18 cellular contexts compared by ENCODE assay signal in genomic region chr13:44296856-44297255, GRCh38.
"Had no signal": no experiment of that assay in that cellular context is flagged by ENCODE, and none has a peak within 500 bp of the region (broad histone marks: within the 10 kb centered on the region; RNA-seq: fewer than 3 reads in every experiment).

No MANE protein-coding gene starts in this region.

- H3K27ac ChIP-seq: neutrophil, parathyroid adenoma, vagina had no signal

- H3K4me3 ChIP-seq: transverse colon, vagina had no signal

- H3K9me3 ChIP-seq: neutrophil, transverse colon, vagina had no signal

- DNase-seq: activated CD4-positive, CD25-positive, alpha-beta regulatory T cell treated with anti-CD3 and anti-CD28 coated beads, Interleukin-2, amount 50 U/mL, for 72 hours; activated naive CD4-positive, alpha-beta T cell treated with anti-CD3 and anti-CD28 coated beads for 36 hours; activated T-cell treated with anti-CD3 and anti-CD28 coated beads for 4 hours; central memory CD4-positive, alpha-beta T cell; effector memory CD4-positive, alpha-beta T cell; foreskin fibroblast; mammary epithelial cell; naive B cell; retina; small intestine; stimulated activated CD4-positive, alpha-beta T cell treated with anti-CD3 and anti-CD28 coated beads, Interleukin-4, amount 100 ng/mL, for 24 hours; stimulated activated naive CD4-positive, alpha-beta T cell; T-helper 1 cell; transverse colon had no signal

- H3K27me3 ChIP-seq: neutrophil, transverse colon, vagina had no signal

- H3K36me3 ChIP-seq: neutrophil, transverse colon, vagina had no signal

- H2AFZ ChIP-seq: parathyroid adenoma had no signal

- ATAC-seq: activated T-helper 17 cell treated with anti-CD3 and anti-CD28 coated beads, Interleukin-2, amount 50 U/mL, for 72 hours had no signal
